Comparison of ENCODE assay signal across 1 cellular context in genomic region chr19:18467978-18468377, GRCh38.
A peak's percentile ranks its signal among the peaks of the same experiment; 100 is the strongest.
TF ChIP-seq lines count a peak whose summit lies in the region.

No MANE protein-coding gene starts in this region.

TF ChIP-seq in K562, 482 proteins besides CTCF, POLR2A, EP300 and RAD21 (continued from another document):
- peak; percentile 49 to 56; a peak in 2 of 4 replicates for TF ChIP-seq MLLT1 (IDR thresholded peaks at IDR 0.05)
- no peak for TF ChIP-seq SIN3B (IDR thresholded peaks at IDR 0.05; ENCODE audit: low read depth)
- no peak for TF ChIP-seq ARID3B (CRISPR knock-in tag; IDR thresholded peaks at IDR 0.05; ENCODE audit: borderline replicate concordance)
- no peak for TF ChIP-seq HIVEP1 (CRISPR knock-in tag; IDR thresholded peaks at IDR 0.05)
- peak; percentile 30 for TF ChIP-seq ZNF280A (IDR thresholded peaks at IDR 0.05; ENCODE audit: low read depth, partially characterized antibody)
- no peak for TF ChIP-seq CBFB (CRISPR knock-in tag; IDR thresholded peaks at IDR 0.05)
- TF ChIP-seq HES1 (IDR thresholded peaks at IDR 0.05; ENCODE audit: low read depth): no peak
- no peak for TF ChIP-seq ETV6 (IDR thresholded peaks at IDR 0.05; ENCODE audit: borderline replicate concordance in 1 of 2, low read depth in 2 of 2, low read length in 1 of 2)
- no peak for TF ChIP-seq ETV6 (CRISPR knock-in tag; IDR thresholded peaks at IDR 0.05; ENCODE audit: borderline replicate concordance)
- TF ChIP-seq SMARCA5 (IDR thresholded peaks at IDR 0.05): peak; percentile 59; the same call in 1 of the 2 replicates
- TF ChIP-seq, protein P1, sequence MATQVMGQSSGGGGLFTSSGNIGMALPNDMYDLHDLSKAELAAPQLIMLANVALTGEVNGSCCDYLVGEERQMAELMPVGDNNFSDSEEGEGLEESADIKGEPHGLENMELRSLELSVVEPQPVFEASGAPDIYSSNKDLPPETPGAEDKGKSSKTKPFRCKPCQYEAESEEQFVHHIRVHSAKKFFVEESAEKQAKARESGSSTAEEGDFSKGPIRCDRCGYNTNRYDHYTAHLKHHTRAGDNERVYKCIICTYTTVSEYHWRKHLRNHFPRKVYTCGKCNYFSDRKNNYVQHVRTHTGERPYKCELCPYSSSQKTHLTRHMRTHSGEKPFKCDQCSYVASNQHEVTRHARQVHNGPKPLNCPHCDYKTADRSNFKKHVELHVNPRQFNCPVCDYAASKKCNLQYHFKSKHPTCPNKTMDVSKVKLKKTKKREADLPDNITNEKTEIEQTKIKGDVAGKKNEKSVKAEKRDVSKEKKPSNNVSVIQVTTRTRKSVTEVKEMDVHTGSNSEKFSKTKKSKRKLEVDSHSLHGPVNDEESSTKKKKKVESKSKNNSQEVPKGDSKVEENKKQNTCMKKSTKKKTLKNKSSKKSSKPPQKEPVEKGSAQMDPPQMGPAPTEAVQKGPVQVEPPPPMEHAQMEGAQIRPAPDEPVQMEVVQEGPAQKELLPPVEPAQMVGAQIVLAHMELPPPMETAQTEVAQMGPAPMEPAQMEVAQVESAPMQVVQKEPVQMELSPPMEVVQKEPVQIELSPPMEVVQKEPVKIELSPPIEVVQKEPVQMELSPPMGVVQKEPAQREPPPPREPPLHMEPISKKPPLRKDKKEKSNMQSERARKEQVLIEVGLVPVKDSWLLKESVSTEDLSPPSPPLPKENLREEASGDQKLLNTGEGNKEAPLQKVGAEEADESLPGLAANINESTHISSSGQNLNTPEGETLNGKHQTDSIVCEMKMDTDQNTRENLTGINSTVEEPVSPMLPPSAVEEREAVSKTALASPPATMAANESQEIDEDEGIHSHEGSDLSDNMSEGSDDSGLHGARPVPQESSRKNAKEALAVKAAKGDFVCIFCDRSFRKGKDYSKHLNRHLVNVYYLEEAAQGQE (CRISPR knock-in tag; IDR thresholded peaks at IDR 0.05; ENCODE audit: low read depth): no peak
- TF ChIP-seq, protein P2, sequence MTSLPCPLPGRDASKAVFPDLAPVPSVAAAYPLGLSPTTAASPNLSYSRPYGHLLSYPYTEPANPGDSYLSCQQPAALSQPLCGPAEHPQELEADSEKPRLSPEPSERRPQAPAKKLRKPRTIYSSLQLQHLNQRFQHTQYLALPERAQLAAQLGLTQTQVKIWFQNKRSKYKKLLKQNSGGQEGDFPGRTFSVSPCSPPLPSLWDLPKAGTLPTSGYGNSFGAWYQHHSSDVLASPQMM (CRISPR knock-in tag; IDR thresholded peaks at IDR 0.05): no peak
- TF ChIP-seq NFE2 (IDR thresholded peaks at IDR 0.05; ENCODE audit: low read depth): no peak
- TF ChIP-seq, protein P3, sequence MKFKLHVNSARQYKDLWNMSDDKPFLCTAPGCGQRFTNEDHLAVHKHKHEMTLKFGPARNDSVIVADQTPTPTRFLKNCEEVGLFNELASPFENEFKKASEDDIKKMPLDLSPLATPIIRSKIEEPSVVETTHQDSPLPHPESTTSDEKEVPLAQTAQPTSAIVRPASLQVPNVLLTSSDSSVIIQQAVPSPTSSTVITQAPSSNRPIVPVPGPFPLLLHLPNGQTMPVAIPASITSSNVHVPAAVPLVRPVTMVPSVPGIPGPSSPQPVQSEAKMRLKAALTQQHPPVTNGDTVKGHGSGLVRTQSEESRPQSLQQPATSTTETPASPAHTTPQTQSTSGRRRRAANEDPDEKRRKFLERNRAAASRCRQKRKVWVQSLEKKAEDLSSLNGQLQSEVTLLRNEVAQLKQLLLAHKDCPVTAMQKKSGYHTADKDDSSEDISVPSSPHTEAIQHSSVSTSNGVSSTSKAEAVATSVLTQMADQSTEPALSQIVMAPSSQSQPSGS (CRISPR knock-in tag; IDR thresholded peaks at IDR 0.05): no peak
- no peak for TF ChIP-seq BRD4 (IDR thresholded peaks at IDR 0.05)
- no peak for TF ChIP-seq STAT5A (IDR thresholded peaks at IDR 0.05; ENCODE audit: borderline replicate concordance, low read length)
- TF ChIP-seq MCM3 (IDR thresholded peaks at IDR 0.05): no peak
- peak; percentile 52 for TF ChIP-seq NKRF (IDR thresholded peaks at IDR 0.05; ENCODE audit: borderline replicate concordance)
